ENCODE assay signal across 16 cellular contexts in the genomic region with DNA sequence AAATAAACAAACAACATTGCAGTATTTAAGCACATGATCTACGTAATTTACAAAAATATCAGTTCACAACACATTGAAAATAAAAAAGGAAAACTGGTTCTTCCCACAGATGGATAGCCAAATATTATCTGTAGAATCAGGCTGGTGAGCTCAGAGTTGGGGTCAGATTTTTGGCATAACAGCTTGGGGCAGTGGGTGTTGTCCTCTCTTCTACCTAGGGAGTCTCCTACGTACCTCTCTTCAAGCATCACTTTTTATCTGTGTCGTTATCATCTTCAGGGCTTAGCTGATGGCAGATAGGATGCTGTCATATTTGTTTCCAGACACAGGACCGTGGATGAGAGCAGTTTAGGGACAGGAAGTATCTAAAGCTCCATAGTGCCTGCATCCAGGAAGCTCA.
"Had no signal": no experiment of that assay in that cellular context is flagged by ENCODE, and none has a peak within 500 bp of the region (broad histone marks: within the 10 kb centered on the region; RNA-seq: fewer than 3 reads in every experiment).

No MANE protein-coding gene starts in this region.

- H3K9me3 ChIP-seq: colonic mucosa, mucosa of descending colon, psoas muscle, SJSA1, tibial artery had no signal

- H3K27me3 Mint-ChIP-seq: activated CD8-positive, alpha-beta T cell treated with anti-CD3 and anti-CD28 coated beads for 36 hours had no signal

- H3K27ac ChIP-seq: colonic mucosa, psoas muscle, SJSA1, tibial artery had no signal

- H3K4me3 Mint-ChIP-seq: activated CD8-positive, alpha-beta T cell treated with anti-CD3 and anti-CD28 coated beads for 36 hours; activated naive CD4-positive, alpha-beta T cell treated with anti-CD3 and anti-CD28 coated beads for 36 hours; naive B cell had no signal

- ATAC-seq: activated CD8-positive, alpha-beta T cell treated with anti-CD3 and anti-CD28 coated beads for 36 hours; mucosa of descending colon; psoas muscle had no signal

- DNase-seq: activated CD8-positive, alpha-beta T cell treated with anti-CD3 and anti-CD28 coated beads for 36 hours; activated naive CD4-positive, alpha-beta T cell treated with anti-CD3 and anti-CD28 coated beads for 36 hours; activated T-cell treated with anti-CD3 and anti-CD28 coated beads, Interleukin-2, amount 50 U/mL, for 48 hours; caudate nucleus; colonic mucosa; foreskin melanocyte; kidney glomerular epithelial cell; mesenchymal stem cell; mucosa of descending colon; naive B cell; psoas muscle; right cardiac atrium; stimulated activated CD4-positive, alpha-beta T cell treated with anti-CD3 and anti-CD28 coated beads, Interleukin-2, amount 100 ng/mL, for 24 hours; stimulated activated naive CD4-positive, alpha-beta T cell treated with Interleukin-2 at 50 U/mL for 16 hours had no signal

- H3K27me3 ChIP-seq: colonic mucosa, SJSA1, tibial artery had no signal

- H3K4me3 ChIP-seq: colonic mucosa, mucosa of descending colon, psoas muscle, SJSA1, tibial artery had no signal

- H3K36me3 ChIP-seq: colonic mucosa, SJSA1 had no signal

- H3K27ac Mint-ChIP-seq: activated CD8-positive, alpha-beta T cell treated with anti-CD3 and anti-CD28 coated beads for 36 hours; activated naive CD4-positive, alpha-beta T cell treated with anti-CD3 and anti-CD28 coated beads for 36 hours; naive B cell had no signal

- H3K4me1 ChIP-seq: colonic mucosa, psoas muscle, tibial artery had no signal
